ENCODE assay signal across 8 cellular contexts in genomic region chr3:14949126-14949525, GRCh38. TPM values are rescaled to one million over a fixed set of nuclear protein-coding genes. Genes with fewer than 3 reads are reported as not detected.
DNase-seq lines count a peak whose midpoint lies in the region; ATAC-seq and TF ChIP-seq lines count a peak whose summit lies in the region.

No MANE protein-coding gene starts in this region.

- H3K27me3 Mint-ChIP-seq in chondrocyte (ENCODE audit: low read depth): no peaks in the 10 kb centered on the region

- no peak for TF ChIP-seq EP300 in Ishikawa (IDR thresholded peaks at IDR 0.05; ENCODE audit: borderline replicate concordance)

- peak overlapping the region; percentile 84 for H3K27ac ChIP-seq in muscle layer of colon (ENCODE audit: low read depth, low read length)

- no peak for ATAC-seq in GM18505 (IDR thresholded peaks at IDR 0.05; ENCODE audit: unreplicated experiment)

- H3K36me3 ChIP-seq in muscle layer of colon (ENCODE audit: insufficient read depth, low read length): peaks cover 7% of the 10 kb centered on the region

- no peak for TF ChIP-seq POLR2A in GM18505 (IDR thresholded peaks at IDR 0.05; ENCODE audit: borderline replicate concordance, extremely low read depth, insufficient read depth, insufficient read length)

- H3K4me1 ChIP-seq in muscle layer of colon (ENCODE audit: insufficient read depth, low read length): peaks cover 33% of the 10 kb centered on the region

- peaks cover 6% of the 10 kb centered on the region for H3K36me3 Mint-ChIP-seq in chondrocyte (ENCODE audit: low read depth)

- H3K9me3 Mint-ChIP-seq in chondrocyte (ENCODE audit: low read depth): no peaks in the 10 kb centered on the region

- H3K9ac ChIP-seq in muscle layer of colon (ENCODE audit: low read length): peak overlapping the region; percentile 89

- H3K4me3 Mint-ChIP-seq in chondrocyte (ENCODE audit: unreplicated experiment): peak overlapping the region; percentile 98

- no peaks in the 10 kb centered on the region for H3K27me3 ChIP-seq in muscle layer of colon (ENCODE audit: control insufficient read depth in 1 of 2, insufficient read depth in 2 of 2, low read length in 2 of 2)

- DNase-seq in AG04449 (ENCODE audit: low read depth, low spot score): no peak
- no peak for DNase-seq in chondrocyte (ENCODE audit: low spot score)
- no peak for DNase-seq in SKM-1 treated with dmso at 0.1 percent for 144 hours (lab: John Stamatoyannopoulos, UW; ENCODE audit: unreplicated experiment)
- no peak for DNase-seq in SW 1271 (lab: John Stamatoyannopoulos, UW)
- no peak for DNase-seq in Ammon's horn (ENCODE audit: low spot score)

- no peak for TF ChIP-seq RAD21 in Ishikawa (IDR thresholded peaks at IDR 0.05; ENCODE audit: low read depth)

- CTCF ChIA-PET in AG04449 (lab: Yijun Ruan, JAX): interaction anchor here (0.7 kb wide), 1 partner anchor 23 kb away, joined by 3 read pairs; no protein-coding TSS in a partner anchor

- H3K4me1 Mint-ChIP-seq in chondrocyte (ENCODE audit: low read depth): peaks cover 26% of the 10 kb centered on the region

- H3K4me3 ChIP-seq in AG04449 (ENCODE audit: low read depth, low read length): peak overlapping the region; percentile 72
- H3K4me3 ChIP-seq in muscle layer of colon (ENCODE audit: low read depth in 1 of 2, low read length in 2 of 2): peak overlapping the region in 1 of 2 donors; percentile 92

- POLR2A ChIA-PET in AG04449 (lab: Yijun Ruan, JAX): no interaction called here

- TF ChIP-seq CTCF in AG04449 (IDR thresholded peaks at IDR 0.05; ENCODE audit: insufficient read depth, low read length, missing control alignments): no peak
- TF ChIP-seq CTCF in chondrocyte (IDR thresholded peaks at IDR 0.05): no peak

- H3K27ac Mint-ChIP-seq in chondrocyte (ENCODE audit: unreplicated experiment): peak overlapping the region; percentile 100

- H3K9me3 ChIP-seq in muscle layer of colon (ENCODE audit: low read length): no peaks in the 10 kb centered on the region

TF ChIP-seq in Ishikawa, 13 proteins besides CTCF, POLR2A, EP300 and RAD21:
- TF ChIP-seq CREB1 (IDR thresholded peaks at IDR 0.05; ENCODE audit: low read depth) (no peak), FOXM1 (IDR thresholded peaks at IDR 0.05; ENCODE audit: borderline replicate concordance, low read depth) (0 out of 2 replicates have a peak, but pooled peaks have one; percentile 12), TEAD4 (IDR thresholded peaks at IDR 0.05) (no peak)

RNA-seq across cellular contexts. Expression of gene NR2C2, which starts 1.7 kb away (rescaled TPM):
- total RNA-seq in chondrocyte: 33.3 to 42.5 TPM (median 41.7 TPM) in 3 replicates
